In genomic region chr2:39733070-39733674, GRCh38 we compare ENCODE assay signal across 20 cellular contexts.
"Had no signal": no experiment of that assay in that cellular context is flagged by ENCODE, and none has a peak within 500 bp of the region (broad histone marks: within the 10 kb centered on the region; RNA-seq: fewer than 3 reads in every experiment).

No MANE protein-coding gene starts in this region.

- H3K27me3 Mint-ChIP-seq: activated CD4-positive, alpha-beta memory T cell treated with anti-CD3 and anti-CD28 coated beads for 36 hours; activated naive CD8-positive, alpha-beta T cell treated with anti-CD3 and anti-CD28 coated beads for 36 hours; activated T-helper 17 cell treated with anti-CD3 and anti-CD28 coated beads, Interleukin-2, amount 50 U/mL, for 72 hours; effector memory CD8-positive, alpha-beta T cell; natural killer cell treated with Interleukin-12 subunit alpha and Interleukin-12 subunit beta and Interleukin-15 and Interleukin-18, amount 100 ng/mL, for 72 hours had no signal

- H3K27me3 ChIP-seq: body of pancreas, neutrophil, pancreas, tibial nerve, uterus had no signal

- H3K36me3 ChIP-seq: uterus had no signal

- H3K27ac Mint-ChIP-seq: activated CD4-positive, alpha-beta memory T cell treated with anti-CD3 and anti-CD28 coated beads for 36 hours; activated naive CD8-positive, alpha-beta T cell treated with anti-CD3 and anti-CD28 coated beads for 36 hours; activated T-helper 17 cell treated with anti-CD3 and anti-CD28 coated beads, Interleukin-2, amount 50 U/mL, for 72 hours; effector memory CD8-positive, alpha-beta T cell; immature natural killer cell; natural killer cell treated with Interleukin-12 subunit alpha and Interleukin-12 subunit beta and Interleukin-15 and Interleukin-18, amount 100 ng/mL, for 72 hours; T-helper 2 cell treated with Interferon-gamma antibody and Interleukin-4, amounts not matched to agents 5 μg/mL and 100 μg/mL, for 36 hours had no signal

- H3K4me1 Mint-ChIP-seq: immature natural killer cell had no signal

- DNase-seq: activated CD4-positive, alpha-beta memory T cell treated with anti-CD3 and anti-CD28 coated beads for 36 hours; activated CD4-positive, alpha-beta T cell treated with anti-CD3 and anti-CD28 coated beads for 4 hours; activated naive CD4-positive, alpha-beta T cell; activated naive CD8-positive, alpha-beta T cell treated with anti-CD3 and anti-CD28 coated beads for 36 hours; activated T-cell treated with anti-CD3 and anti-CD28 coated beads, Interleukin-2, amount 50 U/mL, for 1 hour; effector memory CD8-positive, alpha-beta T cell; immature natural killer cell; mesendoderm; pancreas; stimulated activated CD4-positive, alpha-beta T cell treated with anti-CD3 and anti-CD28 coated beads, Interleukin-2, amount 100 ng/mL, for 24 hours; stimulated activated naive CD8-positive, alpha-beta T cell treated with anti-CD3 and anti-CD28 coated beads, Interleukin-15, Interleukin-2, amounts not matched to agents 100 U/mL and 50 U/mL, for 24 hours; uterus had no signal

- H3K9me3 ChIP-seq: body of pancreas, neutrophil, pancreas, uterus had no signal

- H3K4me1 ChIP-seq: body of pancreas, pancreas, tibial nerve, uterus had no signal

- H3K27ac ChIP-seq: body of pancreas, epithelial cell of prostate, neutrophil, pancreas, tibial nerve, uterus had no signal

- H3K9me3 Mint-ChIP-seq: activated CD4-positive, alpha-beta memory T cell treated with anti-CD3 and anti-CD28 coated beads for 36 hours; activated T-helper 17 cell treated with anti-CD3 and anti-CD28 coated beads, Interleukin-2, amount 50 U/mL, for 72 hours; effector memory CD8-positive, alpha-beta T cell; immature natural killer cell; natural killer cell treated with Interleukin-12 subunit alpha and Interleukin-12 subunit beta and Interleukin-15 and Interleukin-18, amount 100 ng/mL, for 72 hours had no signal

- FAIRE-seq: pancreas had no signal

- H3K4me3 Mint-ChIP-seq: activated CD4-positive, alpha-beta memory T cell treated with anti-CD3 and anti-CD28 coated beads for 36 hours; activated naive CD8-positive, alpha-beta T cell treated with anti-CD3 and anti-CD28 coated beads for 36 hours; activated T-helper 17 cell treated with anti-CD3 and anti-CD28 coated beads, Interleukin-2, amount 50 U/mL, for 72 hours; effector memory CD8-positive, alpha-beta T cell; immature natural killer cell; natural killer cell treated with Interleukin-12 subunit alpha and Interleukin-12 subunit beta and Interleukin-15 and Interleukin-18, amount 100 ng/mL, for 72 hours; T-helper 2 cell treated with Interferon-gamma antibody and Interleukin-4, amounts not matched to agents 5 μg/mL and 100 μg/mL, for 36 hours; WTC11 had no signal

- H3K4me3 ChIP-seq: body of pancreas, pancreas, tibial nerve, uterus had no signal
